Comparison of ENCODE assay signal across 3 cellular contexts in the genomic region with DNA sequence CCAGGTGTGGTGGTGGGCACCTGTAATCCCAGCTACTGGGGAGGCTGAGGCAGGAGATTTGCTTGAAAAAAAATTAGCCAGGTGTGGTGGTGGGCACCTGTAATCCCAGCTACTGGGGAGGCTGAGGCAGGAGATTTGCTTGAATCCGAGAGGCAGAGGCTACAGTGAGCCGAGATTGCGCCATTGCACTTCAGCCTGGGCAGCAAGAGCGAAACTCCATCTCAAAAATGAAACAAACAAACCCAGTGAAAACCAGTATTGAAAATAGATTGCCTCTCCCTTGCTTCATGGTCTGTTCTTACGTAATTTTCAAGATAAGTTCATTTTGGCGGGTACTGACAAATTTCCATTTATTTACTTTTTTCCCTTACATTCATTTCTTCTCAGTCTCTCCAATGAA. TPM values are rescaled to one million over a fixed set of nuclear protein-coding genes. Genes with fewer than 3 reads are reported as not detected.
"Had no signal": no experiment of that assay in that cellular context is flagged by ENCODE, and none has a peak within 500 bp of the region (broad histone marks: within the 10 kb centered on the region; RNA-seq: fewer than 3 reads in every experiment).

No MANE protein-coding gene starts in this region.

RNA-seq across cellular contexts. Expression of a gene that starts 48.9 kb away (rescaled TPM):
- total RNA-seq: activated CD8-positive, alpha-beta T cell treated with anti-CD3 and anti-CD28 coated beads for 36 hours; activated naive CD4-positive, alpha-beta T cell treated with anti-CD3 and anti-CD28 coated beads for 36 hours; activated naive CD8-positive, alpha-beta T cell treated with anti-CD3 and anti-CD28 coated beads for 36 hours had no signal
